In genomic region chr2:221502270-221502973, GRCh38 we compare ENCODE assay signal across 13 cellular contexts.
DNase-seq lines count a peak whose midpoint lies in the region; ATAC-seq and TF ChIP-seq lines count a peak whose summit lies in the region.
"Had no signal": no experiment of that assay in that cellular context is flagged by ENCODE, and none has a peak within 500 bp of the region (broad histone marks: within the 10 kb centered on the region; RNA-seq: fewer than 3 reads in every experiment).

No MANE protein-coding gene starts in this region.

- TF ChIP-seq POLR2A in body of pancreas (IDR thresholded peaks at IDR 0.05): no peak

- H3K4me1 ChIP-seq in thoracic aorta (ENCODE audit: control insufficient read depth in 1 of 2, low read depth in 2 of 2) (peaks cover 3 to 8% of the 10 kb centered on the region in 2 donors), left ventricle myocardium inferior (peaks cover 26% of the 10 kb centered on the region), body of pancreas (no peaks in the 10 kb centered on the region)
- H3K4me1 ChIP-seq: adrenal gland had no signal

- H3K9me3 ChIP-seq in thoracic aorta (no peaks in the 10 kb centered on the region), left ventricle myocardium inferior (replicated peaks) (no peaks in the 10 kb centered on the region), body of pancreas (no peaks in the 10 kb centered on the region)
- H3K9me3 ChIP-seq: adrenal gland, heart left ventricle had no signal

- H3K27ac Mint-ChIP-seq in immature natural killer cell: peak overlapping the region in 5 of 6 donors; percentile 32 to 80 (median 64)
- H3K27ac Mint-ChIP-seq: CD4-positive, alpha-beta T cell had no signal

- WGBS in body of pancreas, 2 donors: 71 to 72% methylated on average over 8 of the region's 8 CpGs

- H3K27ac ChIP-seq in thoracic aorta (no peak overlapping the region), left ventricle myocardium inferior (replicated peaks) (no peak overlapping the region), body of pancreas (no peak overlapping the region)
- H3K27ac ChIP-seq: adrenal gland had no signal

- DNase-seq in stimulated activated CD4-positive, alpha-beta T cell treated with anti-CD3 and anti-CD28 coated beads, Interleukin-12 subunit alpha, Interleukin-12 subunit beta, amount 100 ng/mL, for 48 hours (ENCODE audit: low read depth in 2 of 3, low spot score in 1 of 3): peak in 2 of 3 donors; percentile 5 to 15
- DNase-seq in stimulated activated CD4-positive, alpha-beta T cell treated with anti-CD3 and anti-CD28 coated beads, Interleukin-12 subunit alpha, Interleukin-12 subunit beta, amount 100 ng/mL, for 4 hours: no peak
- no peak for DNase-seq in immature natural killer cell
- no peak for DNase-seq in thoracic aorta (ENCODE audit: low spot score)
- no peak for DNase-seq in NCI-H1105 treated with DMSO at 0.1 percent for 48 hours (lab: John Stamatoyannopoulos, UW)
- DNase-seq in left ventricle myocardium inferior: no peak
- DNase-seq in body of pancreas: no peak
- DNase-seq: activated CD4-positive, CD25-positive, alpha-beta regulatory T cell; adrenal gland; CD4-positive, alpha-beta T cell; heart left ventricle; NCI-H1092 had no signal

- H3K4me3 ChIP-seq in WI38 (ENCODE audit: low read depth, low read length): peak overlapping the region; percentile 11
- peak overlapping the region; percentile 41 for H3K4me3 ChIP-seq in thoracic aorta
- H3K4me3 ChIP-seq in left ventricle myocardium inferior: no peak overlapping the region
- no peak overlapping the region for H3K4me3 ChIP-seq in body of pancreas
- H3K4me3 ChIP-seq: adrenal gland, heart left ventricle had no signal

- H3K36me3 Mint-ChIP-seq in immature natural killer cell: peaks cover 10 to 17% (median 14%) of the 10 kb centered on the region in 3 donors

- ATAC-seq in thoracic aorta (ENCODE audit: insufficient number of reproducible peaks, low FRiP score, low read depth) (no peak), body of pancreas (no peak)

- H3K36me3 ChIP-seq in thoracic aorta (no peaks in the 10 kb centered on the region), left ventricle myocardium inferior (no peaks in the 10 kb centered on the region), body of pancreas (replicated peaks in 1 of 2; ENCODE audit: insufficient read depth in 1 of 2, low read depth in 2 of 2) (no peaks in the 10 kb centered on the region)
- H3K36me3 ChIP-seq: adrenal gland had no signal

- H3K9me3 Mint-ChIP-seq in immature natural killer cell: no peaks in the 10 kb centered on the region
- H3K9me3 Mint-ChIP-seq: CD4-positive, alpha-beta T cell had no signal

- H3K27me3 ChIP-seq in thoracic aorta (replicated peaks; ENCODE audit: insufficient read depth) (no peaks in the 10 kb centered on the region), left ventricle myocardium inferior (ENCODE audit: low read depth) (no peaks in the 10 kb centered on the region), body of pancreas (no peaks in the 10 kb centered on the region)
- H3K27me3 ChIP-seq: adrenal gland, heart left ventricle had no signal

- intact Hi-C loops in left ventricle myocardium inferior (cut with micrococcal nuclease) (no loop called here), body of pancreas (cut with DNase I) (no loop called here)

- TF ChIP-seq CTCF in WI38 (IDR thresholded peaks at IDR 0.05; ENCODE audit: low read depth, low read length) (no peak), thoracic aorta (IDR thresholded peaks at IDR 0.05) (no peak), left ventricle myocardium inferior (IDR thresholded peaks at IDR 0.05; ENCODE audit: borderline replicate concordance) (no peak), body of pancreas (IDR thresholded peaks at IDR 0.05) (no peak)

- H3K27me3 Mint-ChIP-seq in immature natural killer cell (ENCODE audit: low read depth in 3 of 3): no peaks in the 10 kb centered on the region
- H3K27me3 Mint-ChIP-seq: CD4-positive, alpha-beta T cell had no signal

- H3K4me3 Mint-ChIP-seq in immature natural killer cell: peak overlapping the region; percentile 47 to 75 (median 65)
- H3K4me3 Mint-ChIP-seq: CD4-positive, alpha-beta T cell had no signal

- H3K4me1 Mint-ChIP-seq in immature natural killer cell: peaks cover 49 to 65% of the 10 kb centered on the region in 2 donors

Comparison
In these comparisons a context has a peak if more than half of its experiments do, and no peak if none do; other contexts are left out.
1. DNase-seq: peak in stimulated activated CD4-positive, alpha-beta T cell treated with anti-CD3 and anti-CD28 coated beads, Interleukin-12 subunit alpha, Interleukin-12 subunit beta, amount 100 ng/mL, for 48 hours (2 of 3); none in stimulated activated CD4-positive, alpha-beta T cell treated with anti-CD3 and anti-CD28 coated beads, Interleukin-12 subunit alpha, Interleukin-12 subunit beta, amount 100 ng/mL, for 4 hours (single experiment), immature natural killer cell (0 of 3), thoracic aorta (single experiment), NCI-H1105 treated with DMSO at 0.1 percent for 48 hours (single experiment), left ventricle myocardium inferior (single experiment) and body of pancreas (0 of 4).
2. H3K4me3 ChIP-seq: peak in WI38 (single experiment) and thoracic aorta (single experiment); none in left ventricle myocardium inferior (single experiment) and body of pancreas (0 of 2).